In genomic region chr5:139413963-139414362, GRCh38 we compare ENCODE assay signal across 14 cellular contexts. TPM values are rescaled to one million over a fixed set of nuclear protein-coding genes. Genes with fewer than 3 reads are reported as not detected.
A peak's percentile ranks its signal among the peaks of the same experiment; 100 is the strongest.
DNase-seq lines count a peak whose midpoint lies in the region; ATAC-seq and TF ChIP-seq lines count a peak whose summit lies in the region.
"Had no signal": no experiment of that assay in that cellular context is flagged by ENCODE, and none has a peak within 500 bp of the region (broad histone marks: within the 10 kb centered on the region; RNA-seq: fewer than 3 reads in every experiment).

No MANE protein-coding gene starts in this region.

- DNase-seq in activated CD4-positive, alpha-beta T cell treated with anti-CD3 and anti-CD28 coated beads, Interleukin-2, amount 10 ng/mL, durations not matched to agents 24 days and 14 days: peak; percentile 74
- no peak for DNase-seq in activated CD4-positive, alpha-beta T cell treated with anti-CD3 and anti-CD28 coated beads for 4 hours
- DNase-seq in activated T-helper 2 cell treated with anti-CD3 and anti-CD28 coated beads, Interferon-gamma antibody, Interleukin-2, Interleukin-4, amounts not matched to agents 10 μg/mL and 5 μg/mL and 100 μg/mL, durations not matched to agents 14 hours and 24 hours and 36 hours (ENCODE audit: low spot score): no peak
- no peak for DNase-seq in gastrocnemius medialis
- no peak for DNase-seq in UCSD-AML1 (lab: John Stamatoyannopoulos, UW; ENCODE audit: unreplicated experiment)
- DNase-seq: DMS53, mesendoderm, NCI-H2171, upper lobe of left lung had no signal

- peaks cover 32% of the 10 kb centered on the region for H3K36me3 Mint-ChIP-seq in activated CD4-positive, alpha-beta T cell treated with anti-CD3 and anti-CD28 coated beads, Interleukin-2, amount 10 ng/mL, durations not matched to agents 24 days and 14 days (ENCODE audit: low read depth)
- H3K36me3 Mint-ChIP-seq in activated T-helper 2 cell treated with anti-CD3 and anti-CD28 coated beads, Interferon-gamma antibody, Interleukin-2, Interleukin-4, amounts not matched to agents 10 μg/mL and 5 μg/mL and 100 μg/mL, durations not matched to agents 14 hours and 24 hours and 36 hours (ENCODE audit: low read depth): peaks cover 50% of the 10 kb centered on the region

- peaks cover 63 to 69% of the 10 kb centered on the region in 2 donors for H3K4me1 ChIP-seq in gastrocnemius medialis

- H3K36me3 ChIP-seq in gastrocnemius medialis: no peaks in the 10 kb centered on the region

- no peak for TF ChIP-seq CTCF in gastrocnemius medialis (IDR thresholded peaks at IDR 0.05 in 4 of 5, conservative IDR thresholded peaks at IDR 0.05 in 1 of 5)

- peak overlapping the region; percentile 64 for H3K4me3 Mint-ChIP-seq in activated CD4-positive, alpha-beta T cell treated with anti-CD3 and anti-CD28 coated beads, Interleukin-2, amount 10 ng/mL, durations not matched to agents 24 days and 14 days
- peak overlapping the region; percentile 44 for H3K4me3 Mint-ChIP-seq in activated T-helper 2 cell treated with anti-CD3 and anti-CD28 coated beads, Interferon-gamma antibody, Interleukin-2, Interleukin-4, amounts not matched to agents 10 μg/mL and 5 μg/mL and 100 μg/mL, durations not matched to agents 14 hours and 24 hours and 36 hours (ENCODE audit: low read depth)

- no peak for TF ChIP-seq POLR2A in gastrocnemius medialis (IDR thresholded peaks at IDR 0.05)

- intact Hi-C loops in activated CD4-positive, alpha-beta T cell treated with anti-CD3 and anti-CD28 coated beads, Interleukin-2, amount 10 ng/mL, durations not matched to agents 24 days and 14 days (cut with micrococcal nuclease): loop anchor here (1.0 to 2.0 kb wide), 8 partner anchors 8 to 223 kb away; partner anchors contain the start of genes DNAJC18, SPATA24 and UBE2D2
- intact Hi-C loops in activated T-helper 2 cell treated with anti-CD3 and anti-CD28 coated beads, Interferon-gamma antibody, Interleukin-2, Interleukin-4, amounts not matched to agents 10 μg/mL and 5 μg/mL and 100 μg/mL, durations not matched to agents 14 hours and 24 hours and 36 hours (cut with micrococcal nuclease): loop anchor here (1.0 to 10.0 kb wide), 7 partner anchors 10 to 351 kb away; partner anchors contain the start of genes DNAJC18, SPATA24, STING1 and UBE2D2
- intact Hi-C loops in gastrocnemius medialis (cut with DNase I; ENCODE audit: low total_unique reads): loop anchor here (10.0 kb wide), 1 partner anchor 271 kb away; no protein-coding TSS in a partner anchor

- H3K27ac ChIP-seq in gastrocnemius medialis: peak overlapping the region; percentile 83 to 90 (median 87)
- H3K27ac ChIP-seq: upper lobe of left lung had no signal

- no peaks in the 10 kb centered on the region for H3K27me3 Mint-ChIP-seq in activated CD4-positive, alpha-beta T cell treated with anti-CD3 and anti-CD28 coated beads, Interleukin-2, amount 10 ng/mL, durations not matched to agents 24 days and 14 days
- no peaks in the 10 kb centered on the region for H3K27me3 Mint-ChIP-seq in activated T-helper 2 cell treated with anti-CD3 and anti-CD28 coated beads, Interferon-gamma antibody, Interleukin-2, Interleukin-4, amounts not matched to agents 10 μg/mL and 5 μg/mL and 100 μg/mL, durations not matched to agents 14 hours and 24 hours and 36 hours (ENCODE audit: low read depth)

- in situ Hi-C loops in gastrocnemius medialis (cut with MboI; ENCODE audit: low sequenced_read_pairs in 4 of 4): no loop called here

- H3K4me1 Mint-ChIP-seq in activated CD4-positive, alpha-beta T cell treated with anti-CD3 and anti-CD28 coated beads, Interleukin-2, amount 10 ng/mL, durations not matched to agents 24 days and 14 days: peaks cover 61% of the 10 kb centered on the region
- peaks cover 58% of the 10 kb centered on the region for H3K4me1 Mint-ChIP-seq in activated T-helper 2 cell treated with anti-CD3 and anti-CD28 coated beads, Interferon-gamma antibody, Interleukin-2, Interleukin-4, amounts not matched to agents 10 μg/mL and 5 μg/mL and 100 μg/mL, durations not matched to agents 14 hours and 24 hours and 36 hours (ENCODE audit: low read depth)

- H3K9me3 Mint-ChIP-seq in activated CD4-positive, alpha-beta T cell treated with anti-CD3 and anti-CD28 coated beads, Interleukin-2, amount 10 ng/mL, durations not matched to agents 24 days and 14 days: no peaks in the 10 kb centered on the region
- no peaks in the 10 kb centered on the region for H3K9me3 Mint-ChIP-seq in activated T-helper 2 cell treated with anti-CD3 and anti-CD28 coated beads, Interferon-gamma antibody, Interleukin-2, Interleukin-4, amounts not matched to agents 10 μg/mL and 5 μg/mL and 100 μg/mL, durations not matched to agents 14 hours and 24 hours and 36 hours

- H3K4me3 ChIP-seq in gastrocnemius medialis: no peak overlapping the region
- H3K4me3 ChIP-seq: upper lobe of left lung had no signal

- H3K9me3 ChIP-seq in gastrocnemius medialis: no peaks in the 10 kb centered on the region
- H3K9me3 ChIP-seq: upper lobe of left lung had no signal

- H3K27me3 ChIP-seq in gastrocnemius medialis: no peaks in the 10 kb centered on the region
- H3K27me3 ChIP-seq: upper lobe of left lung had no signal

- ATAC-seq in GM18909 (IDR thresholded peaks at IDR 0.05; ENCODE audit: poor library complexity, unreplicated experiment) (peak; percentile 60), gastrocnemius medialis (no peak), GM21515 (IDR thresholded peaks at IDR 0.05; ENCODE audit: unreplicated experiment) (no peak), HG02571 (IDR thresholded peaks at IDR 0.05; ENCODE audit: unreplicated experiment) (no peak)

- H3K27ac Mint-ChIP-seq in activated CD4-positive, alpha-beta T cell treated with anti-CD3 and anti-CD28 coated beads, Interleukin-2, amount 10 ng/mL, durations not matched to agents 24 days and 14 days: peak overlapping the region; percentile 95
- H3K27ac Mint-ChIP-seq in activated T-helper 2 cell treated with anti-CD3 and anti-CD28 coated beads, Interferon-gamma antibody, Interleukin-2, Interleukin-4, amounts not matched to agents 10 μg/mL and 5 μg/mL and 100 μg/mL, durations not matched to agents 14 hours and 24 hours and 36 hours: peak overlapping the region; percentile 97

RNA-seq across cellular contexts. Expression of gene SPATA24, which starts 10.1 kb away (rescaled TPM):
- 4.2 TPM in 2 replicates for total RNA-seq in activated CD4-positive, alpha-beta T cell treated with anti-CD3 and anti-CD28 coated beads, Interleukin-2, amount 10 ng/mL, durations not matched to agents 24 days and 14 days
- total RNA-seq in activated T-helper 2 cell treated with anti-CD3 and anti-CD28 coated beads, Interferon-gamma antibody, Interleukin-2, Interleukin-4, amounts not matched to agents 10 μg/mL and 5 μg/mL and 100 μg/mL, durations not matched to agents 14 hours and 24 hours and 36 hours: 4.7 and 4.8 TPM in 2 replicates
- total RNA-seq in gastrocnemius medialis: 10 to 100 TPM in 3 of 4 donors, 1 to 10 TPM in 1; 6.8 to 24.1 (median 12.5) TPM

RNA-seq across cellular contexts. Expression of gene PROB1, which starts 19.1 kb away (rescaled TPM):
- total RNA-seq in activated CD4-positive, alpha-beta T cell treated with anti-CD3 and anti-CD28 coated beads, Interleukin-2, amount 10 ng/mL, durations not matched to agents 24 days and 14 days: 8.4 and 9.2 TPM in 2 replicates
- 7.7 and 8.3 TPM in 2 replicates for total RNA-seq in activated T-helper 2 cell treated with anti-CD3 and anti-CD28 coated beads, Interferon-gamma antibody, Interleukin-2, Interleukin-4, amounts not matched to agents 10 μg/mL and 5 μg/mL and 100 μg/mL, durations not matched to agents 14 hours and 24 hours and 36 hours
- total RNA-seq in gastrocnemius medialis: 10 to 100 TPM; 26.8 to 81.4 (median 52.9) TPM

RNA-seq across cellular contexts. Expression of gene MZB1, which starts 24.2 kb away (rescaled TPM):
- total RNA-seq in activated CD4-positive, alpha-beta T cell treated with anti-CD3 and anti-CD28 coated beads, Interleukin-2, amount 10 ng/mL, durations not matched to agents 24 days and 14 days: 28.3 and 29.1 TPM in 2 replicates
- total RNA-seq in activated T-helper 2 cell treated with anti-CD3 and anti-CD28 coated beads, Interferon-gamma antibody, Interleukin-2, Interleukin-4, amounts not matched to agents 10 μg/mL and 5 μg/mL and 100 μg/mL, durations not matched to agents 14 hours and 24 hours and 36 hours: 48.3 and 53.6 TPM in 2 replicates
- under 1 TPM in 1 of 4 donors, not detected in 3; 0.46 TPM for total RNA-seq in gastrocnemius medialis
- total RNA-seq: epithelial cell of proximal tubule, pulmonary artery endothelial cell had no signal

RNA-seq across cellular contexts. Expression of gene DNAJC18, which starts 25.4 kb away (rescaled TPM):
- 34.2 and 38.6 TPM in 2 replicates for total RNA-seq in activated CD4-positive, alpha-beta T cell treated with anti-CD3 and anti-CD28 coated beads, Interleukin-2, amount 10 ng/mL, durations not matched to agents 24 days and 14 days
- 29.8 and 35.8 TPM in 2 replicates for total RNA-seq in activated T-helper 2 cell treated with anti-CD3 and anti-CD28 coated beads, Interferon-gamma antibody, Interleukin-2, Interleukin-4, amounts not matched to agents 10 μg/mL and 5 μg/mL and 100 μg/mL, durations not matched to agents 14 hours and 24 hours and 36 hours
- total RNA-seq in gastrocnemius medialis: 10 to 100 TPM in 3 of 4 donors, 1 to 10 TPM in 1; 5.1 to 21.7 (median 13.3) TPM

RNA-seq across cellular contexts. Expression of gene SLC23A1, which starts 30.9 kb away (rescaled TPM):
- 1.8 and 2.1 TPM in 2 replicates for total RNA-seq in activated CD4-positive, alpha-beta T cell treated with anti-CD3 and anti-CD28 coated beads, Interleukin-2, amount 10 ng/mL, durations not matched to agents 24 days and 14 days
- total RNA-seq in activated T-helper 2 cell treated with anti-CD3 and anti-CD28 coated beads, Interferon-gamma antibody, Interleukin-2, Interleukin-4, amounts not matched to agents 10 μg/mL and 5 μg/mL and 100 μg/mL, durations not matched to agents 14 hours and 24 hours and 36 hours: 2.1 and 4.2 TPM in 2 replicates
- not detected for total RNA-seq in gastrocnemius medialis
- total RNA-seq: epithelial cell of proximal tubule, pulmonary artery endothelial cell had no signal

Comparison
In these comparisons a context has a peak if more than half of its experiments do, and no peak if none do; other contexts are left out.
1. RNA of gene MZB1, which starts 24.2 kb away (total RNA-seq): 48.3 to 53.6 TPM in activated T-helper 2 cell treated with anti-CD3 and anti-CD28 coated beads, Interferon-gamma antibody, Interleukin-2, Interleukin-4, amounts not matched to agents 10 μg/mL and 5 μg/mL and 100 μg/mL, durations not matched to agents 14 hours and 24 hours and 36 hours and 28.3 to 29.1 TPM in activated CD4-positive, alpha-beta T cell treated with anti-CD3 and anti-CD28 coated beads, Interleukin-2, amount 10 ng/mL, durations not matched to agents 24 days and 14 days; 0.46 TPM in gastrocnemius medialis; every median in the first group is over 10 times any median in the second.